In genomic region chr2:216539791-216540241, GRCh38 we compare ENCODE assay signal across 10 cellular contexts. TPM values are rescaled to one million over a fixed set of nuclear protein-coding genes. Genes with fewer than 3 reads are reported as not detected.
DNase-seq lines count a peak whose midpoint lies in the region; ATAC-seq and TF ChIP-seq lines count a peak whose summit lies in the region.
"Had no signal": no experiment of that assay in that cellular context is flagged by ENCODE, and none has a peak within 500 bp of the region (broad histone marks: within the 10 kb centered on the region; RNA-seq: fewer than 3 reads in every experiment).

No MANE protein-coding gene starts in this region.

- H3K36me3 ChIP-seq in stomach smooth muscle (ENCODE audit: control insufficient read depth in 2 of 2, insufficient read depth in 2 of 2, low read length in 2 of 2), result no peaks in the 10 kb centered on the region
- H3K36me3 ChIP-seq: neutrophil had no signal

- DNase-seq in GM20000 (ENCODE audit: low spot score), result peak; percentile 40
- peak; percentile 89 to 96 for DNase-seq in NCI-H2081 (lab: John Stamatoyannopoulos, UW)
- DNase-seq in endothelial cell (ENCODE audit: low spot score), result no peak
- DNase-seq in activated naive CD4-positive, alpha-beta T cell treated with anti-CD3 and anti-CD28 coated beads, Interleukin-2, amount 50 U/mL, for 72 hours (ENCODE audit: low spot score in 2 of 2), result no peak
- no peak for DNase-seq in activated T-cell treated with anti-CD3 and anti-CD28 coated beads for 4 hours
- no peak for DNase-seq in HEK293T (ENCODE audit: extremely low spot score)

- H3K27me3 ChIP-seq in stomach smooth muscle (ENCODE audit: control insufficient read depth in 1 of 2, insufficient read depth in 2 of 2, low read length in 2 of 2), result no peaks in the 10 kb centered on the region

- peaks cover 32% of the 10 kb centered on the region for H3K4me1 Mint-ChIP-seq in endothelial cell (ENCODE audit: unreplicated experiment)

- H3K4me3 Mint-ChIP-seq in endothelial cell (ENCODE audit: unreplicated experiment), result no peak overlapping the region
- H3K4me3 Mint-ChIP-seq: activated naive CD8-positive, alpha-beta T cell had no signal

- POLR2A ChIA-PET in HEK293T (lab: Yijun Ruan, JAX), result no interaction called here

- H3K9me3 ChIP-seq in stomach smooth muscle (ENCODE audit: control insufficient read depth in 2 of 2, low read length in 2 of 2), result no peaks in the 10 kb centered on the region
- H3K9me3 ChIP-seq: neutrophil had no signal

- H3K9me3 Mint-ChIP-seq in endothelial cell (ENCODE audit: unreplicated experiment), result no peaks in the 10 kb centered on the region
- H3K9me3 Mint-ChIP-seq in activated naive CD4-positive, alpha-beta T cell treated with anti-CD3 and anti-CD28 coated beads, Interleukin-2, amount 50 U/mL, for 72 hours, result no peaks in the 10 kb centered on the region

- peak overlapping the region; percentile 64 for H3K27ac ChIP-seq in stomach smooth muscle (ENCODE audit: low read length)
- H3K27ac ChIP-seq: neutrophil had no signal

- H3K9ac ChIP-seq in stomach smooth muscle (ENCODE audit: low read length in 2 of 2), result peak overlapping the region in 1 of 2 donors; percentile 13

- CTCF ChIA-PET in HEK293T (lab: Yijun Ruan, JAX), result no interaction called here

- ATAC-seq in HG03469 (IDR thresholded peaks at IDR 0.05; ENCODE audit: unreplicated experiment), result no peak
- no peak for ATAC-seq in activated naive CD4-positive, alpha-beta T cell treated with anti-CD3 and anti-CD28 coated beads, Interleukin-2, amount 50 U/mL, for 72 hours

- H3K4me3 ChIP-seq in stomach smooth muscle (ENCODE audit: low read length in 2 of 2), result peak overlapping the region in 1 of 2 donors; percentile 40

- TF ChIP-seq CTCF in GM20000 (IDR thresholded peaks at IDR 0.05; ENCODE audit: extremely low read depth, missing control alignments) (no peak), endothelial cell (IDR thresholded peaks at IDR 0.05; ENCODE audit: unreplicated experiment) (no peak)

- H3K4me1 ChIP-seq in stomach smooth muscle (ENCODE audit: control insufficient read depth, insufficient read depth, low read length), result peaks cover 44% of the 10 kb centered on the region

- H3K36me3 Mint-ChIP-seq in endothelial cell (ENCODE audit: low read depth, unreplicated experiment), result no peaks in the 10 kb centered on the region
- H3K36me3 Mint-ChIP-seq in activated naive CD4-positive, alpha-beta T cell treated with anti-CD3 and anti-CD28 coated beads, Interleukin-2, amount 50 U/mL, for 72 hours, result no peaks in the 10 kb centered on the region

- H3K27me3 Mint-ChIP-seq in endothelial cell (ENCODE audit: unreplicated experiment), result peaks cover 9% of the 10 kb centered on the region
- H3K27me3 Mint-ChIP-seq: activated naive CD8-positive, alpha-beta T cell had no signal

- H3K27ac Mint-ChIP-seq in endothelial cell (ENCODE audit: unreplicated experiment), result peak overlapping the region; percentile 8
- no peak overlapping the region for H3K27ac Mint-ChIP-seq in activated naive CD4-positive, alpha-beta T cell treated with anti-CD3 and anti-CD28 coated beads, Interleukin-2, amount 50 U/mL, for 72 hours
- H3K27ac Mint-ChIP-seq: activated naive CD8-positive, alpha-beta T cell had no signal

TF ChIP-seq in HEK293T, 16 proteins besides CTCF, POLR2A, EP300 and RAD21:
- TF ChIP-seq CTBP1 (IDR thresholded peaks at IDR 0.05; ENCODE audit: borderline replicate concordance), result no peak
- TF ChIP-seq BHLHE40 (IDR thresholded peaks at IDR 0.05; ENCODE audit: borderline replicate concordance), result no peak
- no peak for TF ChIP-seq LEF1 (IDR thresholded peaks at IDR 0.05; ENCODE audit: borderline replicate concordance)
- TF ChIP-seq L3MBTL2 (conservative IDR thresholded peaks at IDR 0.05), result no peak
- no peak for TF ChIP-seq HDGF (IDR thresholded peaks at IDR 0.05; ENCODE audit: borderline replicate concordance)
- no peak for TF ChIP-seq ZNF384 (IDR thresholded peaks at IDR 0.05)
- TF ChIP-seq SUZ12 (IDR thresholded peaks at IDR 0.05), result no peak
- TF ChIP-seq FOXA1 (IDR thresholded peaks at IDR 0.05), result no peak
- no peak for TF ChIP-seq NFRKB (IDR thresholded peaks at IDR 0.05)
- TF ChIP-seq ELF4 (IDR thresholded peaks at IDR 0.05), result no peak
- TF ChIP-seq ARNT (IDR thresholded peaks at IDR 0.05), result no peak
- no peak for TF ChIP-seq SP1 (IDR thresholded peaks at IDR 0.05)
- TF ChIP-seq FOXM1 (IDR thresholded peaks at IDR 0.05; ENCODE audit: borderline replicate concordance), result no peak
- TF ChIP-seq, protein P1, sequence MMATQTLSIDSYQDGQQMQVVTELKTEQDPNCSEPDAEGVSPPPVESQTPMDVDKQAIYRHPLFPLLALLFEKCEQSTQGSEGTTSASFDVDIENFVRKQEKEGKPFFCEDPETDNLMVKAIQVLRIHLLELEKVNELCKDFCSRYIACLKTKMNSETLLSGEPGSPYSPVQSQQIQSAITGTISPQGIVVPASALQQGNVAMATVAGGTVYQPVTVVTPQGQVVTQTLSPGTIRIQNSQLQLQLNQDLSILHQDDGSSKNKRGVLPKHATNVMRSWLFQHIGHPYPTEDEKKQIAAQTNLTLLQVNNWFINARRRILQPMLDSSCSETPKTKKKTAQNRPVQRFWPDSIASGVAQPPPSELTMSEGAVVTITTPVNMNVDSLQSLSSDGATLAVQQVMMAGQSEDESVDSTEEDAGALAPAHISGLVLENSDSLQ (IDR thresholded peaks at IDR 0.05), result no peak
- no peak for TF ChIP-seq TARDBP (IDR thresholded peaks at IDR 0.05)
- TF ChIP-seq FOXK2 (IDR thresholded peaks at IDR 0.05), result no peak
TF ChIP-seq in HEK293T: peak in this region for 0.

RNA-seq across cellular contexts. Expression of gene RPL37A, which starts 41.2 kb away (rescaled TPM):
- total RNA-seq in endothelial cell (ENCODE audit: unreplicated experiment), result 2,729 TPM
- total RNA-seq in activated naive CD4-positive, alpha-beta T cell treated with anti-CD3 and anti-CD28 coated beads, Interleukin-2, amount 50 U/mL, for 72 hours, result 1,000 to 10,000 TPM; 3,400 to 3,972 TPM

Comparison
In these comparisons a context has a peak if more than half of its experiments do, and no peak if none do; other contexts are left out.
1. DNase-seq: peak in GM20000 (single experiment) and NCI-H2081 (2 of 2); none in endothelial cell (single experiment), activated naive CD4-positive, alpha-beta T cell treated with anti-CD3 and anti-CD28 coated beads, Interleukin-2, amount 50 U/mL, for 72 hours (0 of 2), activated T-cell treated with anti-CD3 and anti-CD28 coated beads for 4 hours (single experiment) and HEK293T (single experiment).